In genomic region chr3:8546609-8547008, GRCh38 we compare ENCODE assay signal across 24 cellular contexts. TPM values are rescaled to one million over a fixed set of nuclear protein-coding genes. Genes with fewer than 3 reads are reported as not detected.
"Had no signal": no experiment of that assay in that cellular context is flagged by ENCODE, and none has a peak within 500 bp of the region (broad histone marks: within the 10 kb centered on the region; RNA-seq: fewer than 3 reads in every experiment).

No MANE protein-coding gene starts in this region.

- H3K4me1 ChIP-seq: gastroesophageal sphincter, sigmoid colon had no signal

- H3K27me3 ChIP-seq: dorsolateral prefrontal cortex, esophagus muscularis mucosa, gastroesophageal sphincter, left lung, right atrium auricular region, sigmoid colon, tibial nerve, upper lobe of right lung, vagina had no signal

- H3K9me3 Mint-ChIP-seq: memory B cell; mesothelial cell of epicardium; natural killer cell; stimulated activated memory B cell treated with anti-CD40 and anti-IgM and Interleukin-4, amounts not matched to agents 10 μg/mL and 1 μg/mL and 100 μg/mL, for 72 hours; stimulated activated naive CD8-positive, alpha-beta T cell treated with anti-CD3 and anti-CD28 coated beads, Interleukin-15, Interleukin-2, amounts not matched to agents 100 ng/mL and 50 ng/mL, for 24 hours had no signal

- H3K4me3 ChIP-seq: dorsolateral prefrontal cortex, esophagus muscularis mucosa, gastroesophageal sphincter, left lung, lower lobe of right lung, right atrium auricular region, sigmoid colon, tibial nerve, upper lobe of right lung, vagina had no signal

- H3K4me3 Mint-ChIP-seq: memory B cell; mesothelial cell of epicardium; natural killer cell; stimulated activated memory B cell treated with anti-CD40 and anti-IgM and Interleukin-4, amounts not matched to agents 10 μg/mL and 1 μg/mL and 100 μg/mL, for 72 hours; stimulated activated naive CD8-positive, alpha-beta T cell treated with anti-CD3 and anti-CD28 coated beads, Interleukin-15, Interleukin-2, amounts not matched to agents 100 ng/mL and 50 ng/mL, for 24 hours had no signal

- H3K4me1 Mint-ChIP-seq: memory B cell; natural killer cell; stimulated activated memory B cell treated with anti-CD40 and anti-IgM and Interleukin-4, amounts not matched to agents 10 μg/mL and 1 μg/mL and 100 μg/mL, for 72 hours had no signal

- ATAC-seq: gastroesophageal sphincter; left lung; lower lobe of right lung; natural killer cell; stimulated activated memory B cell treated with anti-CD40 and anti-IgM and Interleukin-4, amounts not matched to agents 10 μg/mL and 1 μg/mL and 100 μg/mL, for 72 hours; upper lobe of right lung had no signal

- H3K9me3 ChIP-seq: esophagus muscularis mucosa, gastroesophageal sphincter, left lung, lower lobe of right lung, right atrium auricular region, sigmoid colon, tibial nerve, upper lobe of right lung, vagina had no signal

- H3K27me3 Mint-ChIP-seq: memory B cell; stimulated activated memory B cell treated with anti-CD40 and anti-IgM and Interleukin-4, amounts not matched to agents 10 μg/mL and 1 μg/mL and 100 μg/mL, for 72 hours; stimulated activated naive CD8-positive, alpha-beta T cell treated with anti-CD3 and anti-CD28 coated beads, Interleukin-15, Interleukin-2, amounts not matched to agents 100 ng/mL and 50 ng/mL, for 24 hours had no signal

- H3K36me3 Mint-ChIP-seq: natural killer cell had no signal

- H3K36me3 ChIP-seq: sigmoid colon, vagina had no signal

- H3K27ac Mint-ChIP-seq: memory B cell; mesothelial cell of epicardium; natural killer cell; stimulated activated memory B cell treated with anti-CD40 and anti-IgM and Interleukin-4, amounts not matched to agents 10 μg/mL and 1 μg/mL and 100 μg/mL, for 72 hours; stimulated activated naive CD8-positive, alpha-beta T cell treated with anti-CD3 and anti-CD28 coated beads, Interleukin-15, Interleukin-2, amounts not matched to agents 100 ng/mL and 50 ng/mL, for 24 hours had no signal

- DNase-seq: cortex of kidney; dorsolateral prefrontal cortex; effector CD8-positive, alpha-beta T cell; glutamatergic neuron; islet precursor cell; left lung; lower lobe of right lung; natural killer cell; posterior cingulate gyrus; sigmoid colon; small intestine; stimulated activated CD4-positive, alpha-beta T cell treated with anti-CD3 and anti-CD28 coated beads, Interleukin-1b, Interleukin-23, amount 100 ng/mL, for 48 hours; stimulated activated CD4-positive, alpha-beta T cell treated with anti-CD3 and anti-CD28 coated beads, Interleukin-4, amount 100 ng/mL, for 24 hours; upper lobe of right lung had no signal

- H3K27ac ChIP-seq: dorsolateral prefrontal cortex, epithelial cell of prostate, esophagus muscularis mucosa, gastroesophageal sphincter, lower lobe of right lung, right atrium auricular region, sigmoid colon, tibial nerve, upper lobe of right lung, vagina had no signal

RNA-seq across cellular contexts. Expression of gene LMCD1, which starts 45.0 kb away (rescaled TPM):
- total RNA-seq: natural killer cell had no signal
